Comparison of ENCODE assay signal across 8 cellular contexts in the genomic region with DNA sequence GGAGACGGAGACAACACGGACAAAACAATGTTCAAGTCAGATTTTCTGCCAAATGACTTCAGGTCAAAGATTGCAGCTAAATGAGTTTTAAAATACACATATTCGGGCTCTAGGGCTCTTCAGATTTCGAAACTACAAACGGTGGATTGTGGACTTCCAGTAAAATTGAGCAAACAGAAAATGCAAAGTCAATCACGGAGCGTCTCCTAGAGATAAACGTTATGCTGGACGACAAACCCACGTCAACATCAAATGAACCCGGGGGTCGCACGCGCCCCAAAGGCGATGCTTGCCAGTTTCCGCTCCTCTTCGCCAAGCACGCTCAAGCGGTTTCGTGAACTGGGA. TPM values are rescaled to one million over a fixed set of nuclear protein-coding genes. Genes with fewer than 3 reads are reported as not detected.
DNase-seq lines count a peak whose midpoint lies in the region; ATAC-seq and TF ChIP-seq lines count a peak whose summit lies in the region.

No MANE protein-coding gene starts in this region.

- peak overlapping the region; percentile 94 for H2AFZ ChIP-seq in OCI-LY3 (ENCODE audit: low read depth, low read length)

- H3K9ac ChIP-seq in OCI-LY3 (ENCODE audit: low read length) = peak overlapping the region; percentile 93

- H3K4me2 ChIP-seq in OCI-LY3 (ENCODE audit: low read length) = peak overlapping the region; percentile 90

- peaks cover 8% of the 10 kb centered on the region for H4K20me1 ChIP-seq in OCI-LY3 (ENCODE audit: insufficient read depth, low read length)

- peaks cover 44% of the 10 kb centered on the region for H3K79me2 ChIP-seq in OCI-LY3 (ENCODE audit: low read length)

- H3K4me3 ChIP-seq in OCI-LY3 (ENCODE audit: low read length) = peak overlapping the region; percentile 99
- H3K4me3 ChIP-seq in dorsolateral prefrontal cortex = peak overlapping the region; percentile 74 to 100 (median 95)
- peak overlapping the region; percentile 94 to 99 for H3K4me3 ChIP-seq in muscle layer of duodenum (ENCODE audit: low read depth in 1 of 2, low read length in 2 of 2)

- ATAC-seq in HG02610 (IDR thresholded peaks at IDR 0.05; ENCODE audit: unreplicated experiment) = no peak

- intact Hi-C loops in dorsolateral prefrontal cortex (cut with DNase I) = loop anchor here (5.0 kb wide), 3 partner anchors 36 to 86 kb away; a partner anchor contains a TSS

- H3K9me3 ChIP-seq in OCI-LY3 (ENCODE audit: insufficient read depth, low read length) (no peaks in the 10 kb centered on the region), muscle layer of duodenum (ENCODE audit: control insufficient read depth in 1 of 2, low read length in 2 of 2) (no peaks in the 10 kb centered on the region)

- peak overlapping the region; percentile 68 for H3K27ac ChIP-seq in OCI-LY3 (ENCODE audit: low read length)
- peak overlapping the region in 58 of 59 donors; percentile 77 to 99 (median 95) for H3K27ac ChIP-seq in dorsolateral prefrontal cortex
- H3K27ac ChIP-seq in muscle layer of duodenum (ENCODE audit: low read length) = peak overlapping the region; percentile 79

- DNase-seq in DMS53 treated with DMSO at 0.1 percent for 48 hours (lab: John Stamatoyannopoulos, UW; ENCODE audit: unreplicated experiment) (peak; percentile 17), DMS53 (lab: John Stamatoyannopoulos, UW) (no peak), dorsolateral prefrontal cortex (no peak), NCI-H345 (lab: John Stamatoyannopoulos, UW) (no peak), erythroblast (lab: John Stamatoyannopoulos, UW) (no peak)

- H3K4me1 ChIP-seq in OCI-LY3 (ENCODE audit: low read length) (peaks cover 17% of the 10 kb centered on the region), muscle layer of duodenum (ENCODE audit: control insufficient read depth in 1 of 2, insufficient read depth in 2 of 2, low read length in 2 of 2) (peaks cover 9 to 32% of the 10 kb centered on the region in 2 donors)

- H3K27me3 ChIP-seq in OCI-LY3 (ENCODE audit: low read depth, low read length) (no peaks in the 10 kb centered on the region), dorsolateral prefrontal cortex (no peaks in the 10 kb centered on the region), muscle layer of duodenum (ENCODE audit: low read depth, low read length) (no peaks in the 10 kb centered on the region)

- no peak for TF ChIP-seq POLR2A in erythroblast (IDR thresholded peaks at IDR 0.05; ENCODE audit: low read length)

- no peak for TF ChIP-seq CTCF in OCI-LY3 (IDR thresholded peaks at IDR 0.05; ENCODE audit: low read depth, low read length)
- TF ChIP-seq CTCF in dorsolateral prefrontal cortex (IDR thresholded peaks at IDR 0.05 in 54 of 56, conservative IDR thresholded peaks at IDR 0.05 in 2 of 56; ENCODE audit: low read depth in 1 of 56, partially characterized antibody in 56 of 56) = no peak

- peaks cover 13% of the 10 kb centered on the region for H3K36me3 ChIP-seq in OCI-LY3 (replicated peaks; ENCODE audit: low read depth, low read length)
- H3K36me3 ChIP-seq in muscle layer of duodenum (ENCODE audit: control insufficient read depth in 1 of 2, insufficient read depth in 2 of 2, low read length in 2 of 2) = peaks cover 0 to 9% of the 10 kb centered on the region in 2 donors

RNA-seq across cellular contexts. Expression of a gene that starts 0.5 kb away (rescaled TPM):
- 100 to 1,000 TPM in 1 of 120 experiments, 10 to 100 TPM in 119; 47.0 to 101 (median 70.2) TPM for total RNA-seq in dorsolateral prefrontal cortex

RNA-seq across cellular contexts. Expression of a gene that starts 38.5 kb away (rescaled TPM):
- total RNA-seq in dorsolateral prefrontal cortex = 10 to 100 TPM; 17.2 to 58.5 (median 36.2) TPM

RNA-seq across cellular contexts. Expression of a gene that starts 44.5 kb away (rescaled TPM):
- total RNA-seq in dorsolateral prefrontal cortex = 1 to 10 TPM; 4.3 to 9.8 (median 6.6) TPM
